ENCODE assay signal across 18 cellular contexts in the genomic region with DNA sequence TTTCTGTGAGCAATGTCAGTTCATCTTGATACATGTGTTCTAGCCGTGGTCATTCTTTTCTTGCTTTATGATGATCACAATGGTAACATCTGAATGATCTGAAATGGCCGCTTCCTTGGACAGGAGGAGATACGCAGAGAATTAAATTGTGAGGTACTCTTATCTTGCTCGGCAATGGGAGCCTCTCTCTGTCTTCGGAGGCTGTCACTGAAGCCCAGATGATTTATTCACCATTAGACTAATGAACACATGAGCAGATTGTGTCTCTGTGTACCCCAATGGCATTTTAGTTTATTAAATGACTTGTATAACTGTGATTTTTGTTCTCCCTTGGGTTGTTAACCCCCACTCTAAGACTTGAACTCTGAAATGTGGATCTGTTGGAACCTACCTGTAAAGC.
"Had no signal": no experiment of that assay in that cellular context is flagged by ENCODE, and none has a peak within 500 bp of the region (broad histone marks: within the 10 kb centered on the region; RNA-seq: fewer than 3 reads in every experiment).

No MANE protein-coding gene starts in this region.

- H3K4me1 ChIP-seq: colonic mucosa, testis, upper lobe of right lung had no signal

- H3K9me3 ChIP-seq: colonic mucosa, esophagus squamous epithelium, gastroesophageal sphincter, sigmoid colon, testis, tibial nerve, upper lobe of right lung had no signal

- DNase-seq: colonic mucosa; dermis blood vessel endothelial cell; esophagus squamous epithelium; foreskin fibroblast; kidney; left cardiac atrium; mammary epithelial cell; naive thymus-derived CD8-positive, alpha-beta T cell; sigmoid colon; stimulated activated CD4-positive, alpha-beta T cell treated with anti-CD3 and anti-CD28 coated beads, Interleukin-2, amount 100 ng/mL, for 24 hours; stimulated activated CD4-positive, alpha-beta T cell treated with anti-CD3 and anti-CD28 coated beads, Interleukin-4, amount 100 ng/mL, for 4 hours; stimulated activated naive B cell treated with anti-CD40 and anti-IgM and Interleukin-4, amounts not matched to agents 10 μg/mL and 1 μg/mL and 100 μg/mL, for 72 hours; stimulated activated naive CD8-positive, alpha-beta T cell treated with anti-CD3 and anti-CD28 coated beads, Interleukin-15, amount 100 ng/mL, for 72 hours; testis; upper lobe of right lung had no signal

- H3K4me3 Mint-ChIP-seq: stimulated activated naive B cell treated with anti-CD40 and anti-IgM and Interleukin-4, amounts not matched to agents 10 μg/mL and 1 μg/mL and 100 μg/mL, for 72 hours; stimulated activated naive CD8-positive, alpha-beta T cell treated with anti-CD3 and anti-CD28 coated beads, Interleukin-15, amount 100 ng/mL, for 72 hours had no signal

- H3K27me3 ChIP-seq: colonic mucosa, esophagus squamous epithelium, gastroesophageal sphincter, sigmoid colon, testis, tibial nerve, upper lobe of right lung had no signal

- H3K27me3 Mint-ChIP-seq: naive thymus-derived CD8-positive, alpha-beta T cell; stimulated activated naive B cell treated with anti-CD40 and anti-IgM and Interleukin-4, amounts not matched to agents 10 μg/mL and 1 μg/mL and 100 μg/mL, for 72 hours; stimulated activated naive CD8-positive, alpha-beta T cell treated with anti-CD3 and anti-CD28 coated beads, Interleukin-15, amount 100 ng/mL, for 72 hours had no signal

- FAIRE-seq: kidney had no signal

- H3K27ac Mint-ChIP-seq: stimulated activated naive CD8-positive, alpha-beta T cell treated with anti-CD3 and anti-CD28 coated beads, Interleukin-15, amount 100 ng/mL, for 72 hours had no signal

- H3K27ac ChIP-seq: colonic mucosa, esophagus squamous epithelium, gastroesophageal sphincter, sigmoid colon, skin epidermis, testis, tibial nerve, upper lobe of right lung had no signal

- ATAC-seq: gastroesophageal sphincter; naive thymus-derived CD8-positive, alpha-beta T cell; stimulated activated naive B cell treated with anti-CD40 and anti-IgM and Interleukin-4, amounts not matched to agents 10 μg/mL and 1 μg/mL and 100 μg/mL, for 72 hours; stimulated activated naive CD8-positive, alpha-beta T cell treated with anti-CD3 and anti-CD28 coated beads, Interleukin-15, amount 100 ng/mL, for 72 hours; upper lobe of right lung had no signal

- H3K4me3 ChIP-seq: colonic mucosa, esophagus squamous epithelium, gastroesophageal sphincter, sigmoid colon, skin epidermis, testis, tibial nerve, upper lobe of right lung had no signal
